Comparison of ENCODE assay signal across 27 cellular contexts in the genomic region with DNA sequence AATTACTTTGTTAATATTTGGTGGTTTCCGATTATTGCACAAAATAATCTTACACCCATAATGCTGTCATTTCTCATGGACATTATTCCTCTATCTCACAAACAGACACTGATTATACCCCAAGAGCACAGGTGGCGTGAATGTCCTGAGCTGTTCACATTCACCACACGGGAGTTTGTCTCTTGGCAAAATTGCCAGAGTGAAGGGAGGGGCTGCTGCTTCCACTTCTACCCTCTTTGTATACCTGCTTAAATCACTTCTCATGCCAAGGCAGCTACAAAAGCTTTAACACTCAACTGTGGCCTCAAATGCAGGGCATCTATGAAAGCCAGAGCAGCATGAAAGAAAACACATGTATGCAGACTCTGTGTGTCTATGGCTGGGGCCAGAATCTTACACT. TPM values are rescaled to one million over a fixed set of nuclear protein-coding genes. Genes with fewer than 3 reads are reported as not detected.
"Had no signal": no experiment of that assay in that cellular context is flagged by ENCODE, and none has a peak within 500 bp of the region (broad histone marks: within the 10 kb centered on the region; RNA-seq: fewer than 3 reads in every experiment).

No MANE protein-coding gene starts in this region.

- H3K27me3 Mint-ChIP-seq: naive thymus-derived CD8-positive, alpha-beta T cell; stimulated activated naive CD8-positive, alpha-beta T cell treated with anti-CD3 and anti-CD28 coated beads, Interleukin-15, Interleukin-2, amounts not matched to agents 100 ng/mL and 50 ng/mL, for 24 hours had no signal

- H3K9me3 Mint-ChIP-seq: immature natural killer cell; naive thymus-derived CD8-positive, alpha-beta T cell; nephron; neural crest cell; stimulated activated naive CD8-positive, alpha-beta T cell treated with anti-CD3 and anti-CD28 coated beads, Interleukin-15, Interleukin-2, amounts not matched to agents 100 ng/mL and 50 ng/mL, for 24 hours had no signal

- H3K27ac Mint-ChIP-seq: immature natural killer cell; nephron; stimulated activated naive CD8-positive, alpha-beta T cell treated with anti-CD3 and anti-CD28 coated beads, Interleukin-15, Interleukin-2, amounts not matched to agents 100 ng/mL and 50 ng/mL, for 24 hours had no signal

- DNase-seq: hypothalamus; immature natural killer cell; kidney; lower lobe of right lung; mammary epithelial cell; mesenchymal stem cell; naive thymus-derived CD8-positive, alpha-beta T cell; nucleus accumbens; pancreas; posterior cingulate gyrus; retina; right cardiac atrium; stimulated activated CD4-positive, alpha-beta T cell treated with anti-CD3 and anti-CD28 coated beads, Interleukin-12 subunit alpha, Interleukin-12 subunit beta, amount 100 ng/mL, for 4 hours; stimulated activated CD4-positive, alpha-beta T cell treated with anti-CD3 and anti-CD28 coated beads, Interleukin-15, amount 100 ng/mL, for 24 hours; stimulated activated CD4-positive, alpha-beta T cell treated with anti-CD3 and anti-CD28 coated beads, Interleukin-2, amount 100 ng/mL, for 24 hours; stimulated activated CD4-positive, alpha-beta T cell treated with anti-CD3 and anti-CD28 coated beads, Interleukin-4, amount 100 ng/mL, for 1 hour; stimulated activated naive CD4-positive, alpha-beta T cell; tibial artery; trophoblast cell; upper lobe of right lung had no signal

- H3K4me1 Mint-ChIP-seq: immature natural killer cell, nephron, neural crest cell had no signal

- H3K4me3 Mint-ChIP-seq: immature natural killer cell; naive thymus-derived CD8-positive, alpha-beta T cell; nephron; neural crest cell; stimulated activated naive CD8-positive, alpha-beta T cell treated with anti-CD3 and anti-CD28 coated beads, Interleukin-15, Interleukin-2, amounts not matched to agents 100 ng/mL and 50 ng/mL, for 24 hours had no signal

- FAIRE-seq: islet of Langerhans, kidney, pancreas, urothelium cell line had no signal

- ATAC-seq: left lobe of liver; lower lobe of right lung; naive thymus-derived CD8-positive, alpha-beta T cell; pancreas; right cardiac atrium; sciatic nerve; upper lobe of right lung had no signal

RNA-seq across cellular contexts. Expression of a gene that starts 41.9 kb away (rescaled TPM):
- total RNA-seq: mammary epithelial cell had no signal
